8 cellular contexts compared by ENCODE assay signal in genomic region chr6:18260448-18261106, GRCh38. TPM values are rescaled to one million over a fixed set of nuclear protein-coding genes. Genes with fewer than 3 reads are reported as not detected.
DNase-seq lines count a peak whose midpoint lies in the region; ATAC-seq, FAIRE-seq and TF ChIP-seq lines count a peak whose summit lies in the region.

No MANE protein-coding gene starts in this region.

- FAIRE-seq in GM19239 (lab: Jason Lieb, UNC): peak; percentile 47

- in situ Hi-C loops in SK-MEL-5 (cut with HindIII; ENCODE audit: low pct_unique_long_range_greater_than_20kb, low sequenced_read_pairs): no loop called here

- peak; percentile 42 for ATAC-seq in HG03175 (IDR thresholded peaks at IDR 0.05; ENCODE audit: unreplicated experiment)

- no peak overlapping the region for H3K4me3 ChIP-seq in fibroblast of the aortic adventitia (ENCODE audit: low read depth, low read length)

- peak; percentile 28 for TF ChIP-seq CTCF in fibroblast of the aortic adventitia (IDR thresholded peaks at IDR 0.05; ENCODE audit: insufficient read depth, low read length)

- DNase-seq in DMS79 treated with DMSO at 0.1 percent for 48 hours (lab: John Stamatoyannopoulos, UW) (peak; percentile 56), GM19239 (ENCODE audit: insufficient read length, low spot score) (no peak), SK-MEL-5 (ENCODE audit: low read depth, low spot score) (peak; percentile 54), fibroblast of the aortic adventitia (ENCODE audit: low read depth) (peak; percentile 33), NCI-H1105 (lab: John Stamatoyannopoulos, UW) (no peak), 8988T (no peak), activated gamma-delta T cell (lab: John Stamatoyannopoulos, UW) (no peak)

RNA-seq across cellular contexts. Expression of gene DEK, which starts 3.8 kb away (rescaled TPM):
- total RNA-seq in SK-MEL-5 (2014; rRNA removed; shearing (Covaris generic)): 141 and 143 TPM in 2 replicates
- polyA plus RNA-seq in SK-MEL-5 (2015; cell fraction: cytosol; rRNA removed): 99.1 and 131 TPM in 2 replicates
- 97.4 and 110 TPM in 2 replicates for polyA plus RNA-seq in SK-MEL-5 (2015; cell fraction: nucleus; rRNA removed)
- total RNA-seq in fibroblast of the aortic adventitia (ENCODE audit: low replicate concordance): 156 and 591 TPM in 2 replicates

Comparison
In these comparisons a context has a peak if more than half of its experiments do, and no peak if none do; other contexts are left out.
1. DNase-seq: peak in DMS79 treated with DMSO at 0.1 percent for 48 hours (single experiment), SK-MEL-5 (single experiment) and fibroblast of the aortic adventitia (single experiment); none in GM19239 (single experiment), NCI-H1105 (single experiment), 8988T (single experiment) and activated gamma-delta T cell (single experiment).